2 cellular contexts compared by ENCODE assay signal in genomic region chr7:143038635-143039034, GRCh38.
TF ChIP-seq lines count a peak whose summit lies in the region.

No MANE protein-coding gene starts in this region.

TF ChIP-seq in K562, 482 proteins besides CTCF, POLR2A, EP300 and RAD21:
- 0 out of 2 replicates have a peak, but pooled peaks have one; percentile 6 for TF ChIP-seq USF1 (CRISPR knock-in tag; IDR thresholded peaks at IDR 0.05)
- no peak for TF ChIP-seq BACH1 (tag; IDR thresholded peaks at IDR 0.05)

TF ChIP-seq in neural cell, 6 proteins besides CTCF, POLR2A, EP300 and RAD21:
- TF ChIP-seq REST (IDR thresholded peaks at IDR 0.05; ENCODE audit: borderline replicate concordance) (peak; percentile 73), POLR2AphosphoS5 (IDR thresholded peaks at IDR 0.05) (peak; percentile 84), TAF1 (IDR thresholded peaks at IDR 0.05; ENCODE audit: low read depth) (no peak), MXI1 (conservative IDR thresholded peaks at IDR 0.05; ENCODE audit: poor library complexity, severe bottlenecking) (no peak), EZH2 (IDR thresholded peaks at IDR 0.05; ENCODE audit: borderline replicate concordance, insufficient read depth, low read length, poor library complexity, severe bottlenecking) (no peak), SMC3 (conservative IDR thresholded peaks at IDR 0.05; ENCODE audit: poor library complexity) (no peak)
